In the genomic region with DNA sequence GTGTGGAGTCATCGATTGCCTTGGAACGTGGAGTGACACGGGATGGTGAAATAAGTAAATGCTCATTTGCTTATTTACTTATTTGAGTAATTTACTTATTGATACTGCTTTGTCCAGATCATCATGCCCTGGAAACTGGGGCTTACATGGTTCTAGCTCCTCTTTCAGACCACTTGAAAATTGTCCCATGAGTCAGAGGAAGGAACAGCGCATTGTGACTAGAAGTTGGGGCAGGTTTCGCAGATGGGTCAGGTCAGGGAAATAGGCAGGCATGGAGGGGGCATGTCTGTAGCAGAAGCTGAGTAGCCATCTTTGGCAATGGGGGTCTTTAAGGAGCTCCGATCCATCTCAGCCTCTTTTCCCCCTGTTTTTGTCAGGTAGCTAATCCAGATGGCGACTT, we compare ENCODE assay signal across 24 cellular contexts.
DNase-seq lines count a peak whose midpoint lies in the region; ATAC-seq, FAIRE-seq and TF ChIP-seq lines count a peak whose summit lies in the region.
"Had no signal": no experiment of that assay in that cellular context is flagged by ENCODE, and none has a peak within 500 bp of the region (broad histone marks: within the 10 kb centered on the region; RNA-seq: fewer than 3 reads in every experiment).

No MANE protein-coding gene starts in this region.

- SMC1A ChIA-PET in GM12878 (lab: Charles Lee; ENCODE audit: uncharacterized antibody, unreplicated experiment): interaction anchor here (0.5 to 2.4 kb wide), 19 partner anchors 9 to 1179 kb away, joined by 3 to 11 read pairs (median 5); no protein-coding TSS in a partner anchor

- 76% methylated on average over 7 of the region's 7 CpGs for WGBS in GM12878 (ENCODE audit: insufficient coverage, insufficient replicate concordance, low lambda C conversion rate, missing lambda C conversion rate)

- ATAC-seq in CD8-positive, alpha-beta T cell: no peak
- peak; percentile 14 for ATAC-seq in HG03159 (IDR thresholded peaks at IDR 0.05; ENCODE audit: unreplicated experiment)
- ATAC-seq in GM12878: peak; percentile 21; the same call in 2 of the 3 replicates
- no peak for ATAC-seq in GM19467 (IDR thresholded peaks at IDR 0.05; ENCODE audit: unreplicated experiment)
- ATAC-seq: heart left ventricle had no signal

- no peak overlapping the region for H2AFZ ChIP-seq in GM12878 (ENCODE audit: control insufficient read depth, low read depth, low read length)

- peak overlapping the region; percentile 8 to 72 (median 60); a peak in 19 of 22 replicates for H3K4me2 ChIP-seq in BLaER1 treated with 17β-estradiol and CSF1 and Interleukin-3, amounts not matched to agents 10 nM and 100 nM
- H3K4me2 ChIP-seq in GM12878 (ENCODE audit: control insufficient read depth, insufficient read depth): 0 out of 2 replicates have a peak overlapping the region, but pooled peaks have one; percentile 33

- no peak for TF ChIP-seq POLR2A in GM12878 (IDR thresholded peaks at IDR 0.05; ENCODE audit: low read depth, low read length)

- no peak for TF ChIP-seq EP300 in GM12878 (IDR thresholded peaks at IDR 0.05; ENCODE audit: borderline replicate concordance in 1 of 2, control insufficient read depth in 1 of 2, low read depth in 2 of 2, low read length in 2 of 2)

- peaks cover 6% of the 10 kb centered on the region for H3K79me2 ChIP-seq in GM12878 (ENCODE audit: control insufficient read depth, insufficient read depth, low read length)

- peak overlapping the region; percentile 15 for H3K27ac Mint-ChIP-seq in CD8-positive, alpha-beta T cell
- H3K27ac Mint-ChIP-seq: progenitor cell of endocrine pancreas had no signal

- in situ Hi-C loops in GM12878 (cut with MboI): no loop called here

- no peaks in the 10 kb centered on the region; a peak in 1 of 22 replicates for H3K27me3 ChIP-seq in BLaER1 treated with 17β-estradiol and CSF1 and Interleukin-3, amounts not matched to agents 10 nM and 100 nM
- H3K27me3 ChIP-seq in CD8-positive, alpha-beta T cell (ENCODE audit: insufficient read depth, low read length): no peaks in the 10 kb centered on the region
- no peaks in the 10 kb centered on the region for H3K27me3 ChIP-seq in GM12878 (replicated peaks in 1 of 2; ENCODE audit: control insufficient read depth in 2 of 2, insufficient read depth in 2 of 2, low read length in 1 of 2)
- H3K27me3 ChIP-seq: heart left ventricle, right lobe of liver, upper lobe of left lung had no signal

- H3K4me1 Mint-ChIP-seq in CD8-positive, alpha-beta T cell (ENCODE audit: low read depth): peaks cover 17% of the 10 kb centered on the region

- no peak for TF ChIP-seq RAD21 in GM12878 (IDR thresholded peaks at IDR 0.05; ENCODE audit: insufficient read depth, low read depth, low read length)

- peak overlapping the region in 4 of 11 experiments; percentile 13 to 58 (median 46); a peak in 3 of 22 replicates for H3K27ac ChIP-seq in BLaER1 treated with 17β-estradiol and CSF1 and Interleukin-3, amounts not matched to agents 10 nM and 100 nM
- no peak overlapping the region for H3K27ac ChIP-seq in CD8-positive, alpha-beta T cell (ENCODE audit: low read depth, low read length)
- peak overlapping the region; percentile 80 for H3K27ac ChIP-seq in GM12878 (ENCODE audit: control insufficient read depth, insufficient read depth)
- H3K27ac ChIP-seq: heart left ventricle, RWPE1, upper lobe of left lung had no signal

- no peaks in the 10 kb centered on the region for H3K9me3 ChIP-seq in BLaER1 treated with 17β-estradiol and CSF1 and Interleukin-3, amounts not matched to agents 10 nM and 100 nM (replicated peaks in 1 of 11)
- no peaks in the 10 kb centered on the region for H3K9me3 ChIP-seq in CD8-positive, alpha-beta T cell (ENCODE audit: low read length)
- no peaks in the 10 kb centered on the region for H3K9me3 ChIP-seq in GM12878 (replicated peaks; ENCODE audit: control insufficient read depth, insufficient read depth, low read length)
- H3K9me3 ChIP-seq: heart left ventricle, right lobe of liver, upper lobe of left lung had no signal

- DNase-seq in CD8-positive, alpha-beta T cell: no peak
- DNase-seq in GM12878 (ENCODE audit: low read depth, low spot score): no peak
- DNase-seq in GOT3 (lab: John Stamatoyannopoulos, UW): no peak
- no peak for DNase-seq in NCI-H2171 (lab: John Stamatoyannopoulos, UW)
- DNase-seq: activated CD4-positive, alpha-beta T cell treated with anti-CD3 and anti-CD28 coated beads for 1 hour; activated naive CD4-positive, alpha-beta T cell treated with anti-CD3 and anti-CD28 coated beads for 36 hours; activated T-cell treated with anti-CD3 and anti-CD28 coated beads, Interleukin-2, amount 50 U/mL, for 48 hours; anterior cingulate cortex; C1 segment of cervical spinal cord; effector memory CD4-positive, alpha-beta T cell; EL; HCEC 1CT; heart left ventricle; NCI-H1694; right lobe of liver; stimulated activated CD4-positive, alpha-beta T cell treated with anti-CD3 and anti-CD28 coated beads, Interleukin-4, amount 100 ng/mL, for 1 hour; upper lobe of left lung had no signal

- CTCF ChIA-PET in CD8-positive, alpha-beta T cell (lab: Charles Lee): interaction anchor here (0.6 to 2.4 kb wide), 3 partner anchors 10 to 74 kb away, joined by 3 to 10 read pairs (median 4); no protein-coding TSS in a partner anchor
- CTCF ChIA-PET in GM12878 (lab: Yijun Ruan, JAX): interaction anchor here (0.6 to 1.4 kb wide), 6 partner anchors 9 to 237 kb away, joined by 3 to 7 read pairs (median 4); no protein-coding TSS in a partner anchor

- peaks cover 5 to 21% (median 14%) of the 10 kb centered on the region in 10 experiments; a peak in 18 of 20 replicates for H3K4me1 ChIP-seq in BLaER1 treated with 17β-estradiol and CSF1 and Interleukin-3, amounts not matched to agents 10 nM and 100 nM
- H3K4me1 ChIP-seq in CD8-positive, alpha-beta T cell (ENCODE audit: insufficient read depth, low read length): no peaks in the 10 kb centered on the region
- peaks cover 30% of the 10 kb centered on the region for H3K4me1 ChIP-seq in GM12878 (ENCODE audit: control insufficient read depth, insufficient read depth, low read length)
- H3K4me1 ChIP-seq: heart left ventricle, upper lobe of left lung had no signal

- no peak overlapping the region for H3K9ac ChIP-seq in BLaER1 treated with 17β-estradiol and CSF1 and Interleukin-3, amounts not matched to agents 10 nM and 100 nM
- H3K9ac ChIP-seq in GM12878 (ENCODE audit: control insufficient read depth, insufficient read depth, low read length): no peak overlapping the region

- intact Hi-C loops in CD8-positive, alpha-beta T cell (cut with DNase I, micrococcal nuclease): no loop called here
- intact Hi-C loops in GM12878 (cut with micrococcal nuclease; ENCODE audit: unreplicated experiment): loop anchor here (1.0 kb wide), 4 partner anchors 13 to 33 kb away; no protein-coding TSS in a partner anchor

- H3K27me3 Mint-ChIP-seq in CD8-positive, alpha-beta T cell (ENCODE audit: low read depth): no peaks in the 10 kb centered on the region

- RAD21 ChIA-PET in GM12878 (lab: Charles Lee; ENCODE audit: unreplicated experiment): interaction anchor here (0.6 to 1.9 kb wide), 4 partner anchors 19 to 190 kb away, joined by 3 to 6 read pairs (median 4); no protein-coding TSS in a partner anchor

- no peaks in the 10 kb centered on the region for H3K9me3 Mint-ChIP-seq in CD8-positive, alpha-beta T cell
- H3K9me3 Mint-ChIP-seq: activated naive CD4-positive, alpha-beta T cell treated with anti-CD3 and anti-CD28 coated beads for 36 hours had no signal

- H3K36me3 ChIP-seq in BLaER1 treated with 17β-estradiol and CSF1 and Interleukin-3, amounts not matched to agents 10 nM and 100 nM: peaks cover 7 to 76% (median 41%) of the 10 kb centered on the region in 11 experiments; a peak in 19 of 22 replicates
- H3K36me3 ChIP-seq in CD8-positive, alpha-beta T cell (ENCODE audit: insufficient read depth, low read length): peaks cover 85% of the 10 kb centered on the region
- peaks cover 39 to 64% of the 10 kb centered on the region in 2 experiments for H3K36me3 ChIP-seq in GM12878 (ENCODE audit: control insufficient read depth in 2 of 2, insufficient read depth in 2 of 2, low read length in 1 of 2)

- TF ChIP-seq CTCF in CD8-positive, alpha-beta T cell (IDR thresholded peaks at IDR 0.05): no peak
- TF ChIP-seq CTCF in GM12878 (IDR thresholded peaks at IDR 0.05 in 2 of 3, conservative IDR thresholded peaks at IDR 0.05 in 1 of 3; ENCODE audit: control insufficient read depth in 2 of 3, extremely low read depth in 1 of 3, insufficient read depth in 1 of 3, low read depth in 3 of 3, low read length in 3 of 3): no peak

- H4K20me1 ChIP-seq in BLaER1 treated with 17β-estradiol and CSF1 and Interleukin-3, amounts not matched to agents 10 nM and 100 nM: no peaks in the 10 kb centered on the region; a peak in 1 of 22 replicates
- H4K20me1 ChIP-seq in GM12878 (ENCODE audit: control insufficient read depth, insufficient read depth): no peaks in the 10 kb centered on the region; the same call in 1 of the 2 replicates

- H3K4me3 ChIP-seq in BLaER1 treated with 17β-estradiol and CSF1 and Interleukin-3, amounts not matched to agents 10 nM and 100 nM: no peak overlapping the region
- no peak overlapping the region for H3K4me3 ChIP-seq in CD8-positive, alpha-beta T cell (ENCODE audit: low read depth, low read length)
- H3K4me3 ChIP-seq in GM12878: no peak overlapping the region
- H3K4me3 ChIP-seq: heart left ventricle, lung, right lobe of liver, upper lobe of left lung had no signal

- BruUV-seq in GM12878 (replicated peaks; lab: Mats Ljungman, UMichigan): no TSS peak

- no peak for FAIRE-seq in GM12878 (lab: Jason Lieb, UNC)
- FAIRE-seq: colon had no signal

- H3K4me3 Mint-ChIP-seq in CD8-positive, alpha-beta T cell: no peak overlapping the region
- H3K4me3 Mint-ChIP-seq: activated naive CD4-positive, alpha-beta T cell treated with anti-CD3 and anti-CD28 coated beads for 36 hours had no signal

- peaks cover 94% of the 10 kb centered on the region for H3K36me3 Mint-ChIP-seq in CD8-positive, alpha-beta T cell

- POLR2A ChIA-PET in CD8-positive, alpha-beta T cell (lab: Charles Lee): interaction anchor here (1.2 kb wide), 1 partner anchor 88 kb away, joined by 3 read pairs; no protein-coding TSS in a partner anchor
- POLR2A ChIA-PET in GM12878 (lab: Charles Lee): interaction anchor here (1.0 to 1.6 kb wide), 5 partner anchors 10 to 135 kb away, joined by 3 to 5 read pairs (median 3); no protein-coding TSS in a partner anchor

Comparison
In these comparisons a context has a peak if more than half of its experiments do, and no peak if none do; other contexts are left out.
1. ATAC-seq: peak in HG03159 (single experiment) and GM12878 (single experiment); none in CD8-positive, alpha-beta T cell (single experiment) and GM19467 (single experiment).